8 cellular contexts compared by ENCODE assay signal in genomic region chr19:48993175-48994034, GRCh38. TPM values are rescaled to one million over a fixed set of nuclear protein-coding genes. Genes with fewer than 3 reads are reported as not detected.
A peak's percentile ranks its signal among the peaks of the same experiment; 100 is the strongest.
DNase-seq lines count a peak whose midpoint lies in the region; ATAC-seq and TF ChIP-seq lines count a peak whose summit lies in the region.

GYS1 (minus strand) TSS chr19:48993309; CDS start chr19:48993112, 197 bp downstream.
RUVBL2 (plus strand) TSS chr19:48993887; CDS start chr19:48993912, 25 bp downstream.

- under 1% methylated on average over 32 of the region's 56 CpGs for WGBS in esophagus muscularis mucosa

- H3K4me2 ChIP-seq in KMS-11: peak within 1 kb of the TSS; percentile 100

- H4K20me1 ChIP-seq in KMS-11 (ENCODE audit: insufficient read depth): no peaks in the 10 kb centered on the region

- H3K36me3 ChIP-seq in KMS-11 (ENCODE audit: insufficient read depth) (no peaks in the 10 kb centered on the region), Peyer's patch (peaks cover 0 to 12% (median 0%) of the 10 kb centered on the region in 3 donors), esophagus muscularis mucosa (peaks cover 8 to 23% (median 13%) of the 10 kb centered on the region in 4 donors)

- intact Hi-C loops in esophagus muscularis mucosa (cut with DNase I): no loop called here

- TF ChIP-seq CTCF in KMS-11 (conservative IDR thresholded peaks at IDR 0.05; ENCODE audit: low read depth, low read length) (peak; percentile 85), Peyer's patch (IDR thresholded peaks at IDR 0.05) (peak; percentile 98 to 100 (median 99)), esophagus muscularis mucosa (IDR thresholded peaks at IDR 0.05) (peak; percentile 86 to 99 (median 98))

- H3K27me3 ChIP-seq in KMS-11 (ENCODE audit: insufficient read depth, low read depth): no peaks in the 10 kb centered on the region
- no peaks in the 10 kb centered on the region for H3K27me3 ChIP-seq in Peyer's patch
- no peaks in the 10 kb centered on the region for H3K27me3 ChIP-seq in esophagus muscularis mucosa

- peak within 1 kb of the TSS; percentile 91 for H3K27ac Mint-ChIP-seq in activated T-cell treated with anti-CD3 and anti-CD28 coated beads, Interleukin-2, amount 50 U/mL, for 72 hours
- H3K27ac Mint-ChIP-seq in stimulated activated effector memory CD8-positive, alpha-beta T cell treated with anti-CD3 and anti-CD28 coated beads, Interleukin-12 subunit alpha, Interleukin-12 subunit beta, amount 100 ng/mL, for 72 hours: peak within 1 kb of the TSS; percentile 100

- peaks cover 46% of the 10 kb centered on the region for H3K4me1 Mint-ChIP-seq in activated T-cell treated with anti-CD3 and anti-CD28 coated beads, Interleukin-2, amount 50 U/mL, for 72 hours (ENCODE audit: low read depth)
- H3K4me1 Mint-ChIP-seq in stimulated activated effector memory CD8-positive, alpha-beta T cell treated with anti-CD3 and anti-CD28 coated beads, Interleukin-12 subunit alpha, Interleukin-12 subunit beta, amount 100 ng/mL, for 72 hours: peaks cover 61% of the 10 kb centered on the region

- H3K9me3 ChIP-seq in Peyer's patch (no peaks in the 10 kb centered on the region), esophagus muscularis mucosa (no peaks in the 10 kb centered on the region)

- TF ChIP-seq EP300 in esophagus muscularis mucosa (IDR thresholded peaks at IDR 0.05): no peak

- H3K9ac ChIP-seq in KMS-11: peak within 1 kb of the TSS; percentile 81

- TF ChIP-seq POLR2A in Peyer's patch (IDR thresholded peaks at IDR 0.05) (peak; percentile 80 to 87), esophagus muscularis mucosa (IDR thresholded peaks at IDR 0.05; ENCODE audit: low read depth) (peak; percentile 95)

- H3K9me3 Mint-ChIP-seq in activated T-cell treated with anti-CD3 and anti-CD28 coated beads, Interleukin-2, amount 50 U/mL, for 72 hours: no peaks in the 10 kb centered on the region
- no peaks in the 10 kb centered on the region for H3K9me3 Mint-ChIP-seq in stimulated activated effector memory CD8-positive, alpha-beta T cell treated with anti-CD3 and anti-CD28 coated beads, Interleukin-12 subunit alpha, Interleukin-12 subunit beta, amount 100 ng/mL, for 72 hours

- peak within 1 kb of the TSS; percentile 66 for H2AFZ ChIP-seq in KMS-11 (ENCODE audit: low read depth)

- peak within 1 kb of the TSS; percentile 90 to 99 for H3K4me3 Mint-ChIP-seq in activated T-cell treated with anti-CD3 and anti-CD28 coated beads, Interleukin-2, amount 50 U/mL, for 72 hours
- peak within 1 kb of the TSS; percentile 99 for H3K4me3 Mint-ChIP-seq in stimulated activated effector memory CD8-positive, alpha-beta T cell treated with anti-CD3 and anti-CD28 coated beads, Interleukin-12 subunit alpha, Interleukin-12 subunit beta, amount 100 ng/mL, for 72 hours

- ATAC-seq in GM21723 (IDR thresholded peaks at IDR 0.05; ENCODE audit: unreplicated experiment): peak; percentile 87
- ATAC-seq in activated T-cell treated with anti-CD3 and anti-CD28 coated beads, Interleukin-2, amount 50 U/mL, for 72 hours (replicated peaks in 1 of 2): peak; percentile 93
- ATAC-seq in stimulated activated effector memory CD8-positive, alpha-beta T cell treated with anti-CD3 and anti-CD28 coated beads, Interleukin-12 subunit alpha, Interleukin-12 subunit beta, amount 100 ng/mL, for 72 hours: peak; percentile 95

- peak; percentile 98 for DNase-seq in DMS79 (lab: John Stamatoyannopoulos, UW)
- DNase-seq in Peyer's patch: peak; percentile 99 to 100 (median 100)
- DNase-seq in activated T-cell treated with anti-CD3 and anti-CD28 coated beads, Interleukin-2, amount 50 U/mL, for 72 hours: peak; percentile 100
- DNase-seq in esophagus muscularis mucosa (ENCODE audit: extremely low spot score): peak; percentile 100
- DNase-seq in myocyte (ENCODE audit: low read depth): peak; percentile 100
- peak; percentile 98 for DNase-seq in stimulated activated effector memory CD8-positive, alpha-beta T cell treated with anti-CD3 and anti-CD28 coated beads, Interleukin-12 subunit alpha, Interleukin-12 subunit beta, amount 100 ng/mL, for 72 hours (ENCODE audit: low spot score in 2 of 2)

- H3K27me3 Mint-ChIP-seq in activated T-cell treated with anti-CD3 and anti-CD28 coated beads, Interleukin-2, amount 50 U/mL, for 72 hours (ENCODE audit: low read depth): no peaks in the 10 kb centered on the region

- H3K27ac ChIP-seq in KMS-11: peak within 1 kb of the TSS; percentile 73
- peak within 1 kb of the TSS; percentile 86 to 95 (median 92) for H3K27ac ChIP-seq in Peyer's patch
- H3K27ac ChIP-seq in esophagus muscularis mucosa (replicated peaks in 1 of 4): peak within 1 kb of the TSS; percentile 93 to 96 (median 94)

- peaks cover 4 to 7% of the 10 kb centered on the region in 2 donors for H3K36me3 Mint-ChIP-seq in activated T-cell treated with anti-CD3 and anti-CD28 coated beads, Interleukin-2, amount 50 U/mL, for 72 hours (ENCODE audit: insufficient read depth in 2 of 2)
- peaks cover 56% of the 10 kb centered on the region for H3K36me3 Mint-ChIP-seq in stimulated activated effector memory CD8-positive, alpha-beta T cell treated with anti-CD3 and anti-CD28 coated beads, Interleukin-12 subunit alpha, Interleukin-12 subunit beta, amount 100 ng/mL, for 72 hours

- H3K4me3 ChIP-seq in KMS-11 (IDR thresholded peaks at IDR 0.05; ENCODE audit: insufficient read depth, low read depth, low read length) (peak within 1 kb of the TSS; percentile 60), Peyer's patch (peak within 1 kb of the TSS; percentile 59 to 89 (median 84)), esophagus muscularis mucosa (peak within 1 kb of the TSS; percentile 65 to 82 (median 78))

- H3K4me1 ChIP-seq in KMS-11 (ENCODE audit: low read depth, poor library complexity, severe bottlenecking) (peaks cover 31% of the 10 kb centered on the region), Peyer's patch (peaks cover 5 to 31% (median 13%) of the 10 kb centered on the region in 4 donors), esophagus muscularis mucosa (peaks cover 36 to 54% (median 48%) of the 10 kb centered on the region in 4 donors)

- H3K79me2 ChIP-seq in KMS-11 (ENCODE audit: insufficient read depth, low read depth): peaks cover 67% of the 10 kb centered on the region

RNA-seq across cellular contexts. Expression of gene GYS1, which starts in this region (rescaled TPM):
- total RNA-seq in Peyer's patch: 10 to 100 TPM; 24.8 to 61.8 (median 44.0) TPM
- 10 to 100 TPM; 25.9 to 29.4 TPM for total RNA-seq in activated T-cell treated with anti-CD3 and anti-CD28 coated beads, Interleukin-2, amount 50 U/mL, for 72 hours
- total RNA-seq in esophagus muscularis mucosa: 10 to 100 TPM; 33.3 to 39.3 (median 37.3) TPM
- 358 and 408 TPM in 2 replicates for total RNA-seq in myocyte
- 163 TPM for polyA plus RNA-seq in myocyte (2012)

RNA-seq across cellular contexts. Expression of gene RUVBL2, which starts in this region (rescaled TPM):
- total RNA-seq in Peyer's patch (100 to 1,000 TPM in 1 of 4 donors, 10 to 100 TPM in 3; 34.2 to 111 (median 42.8) TPM), esophagus muscularis mucosa (100 to 1,000 TPM in 2 of 4 donors, 10 to 100 TPM in 2; 72.7 to 113 (median 97.6) TPM), myocyte (94.7 and 106 TPM in 2 replicates)
- 10 to 100 TPM; 83.4 to 92.5 TPM for total RNA-seq in activated T-cell treated with anti-CD3 and anti-CD28 coated beads, Interleukin-2, amount 50 U/mL, for 72 hours
- polyA plus RNA-seq in myocyte (2012): 87.4 TPM

Comparison
In these comparisons a context has a peak if more than half of its experiments do, and no peak if none do; other contexts are left out.
1. Peak in every context shown above with its lines: DNase-seq, ATAC-seq, H3K4me3 ChIP-seq and H3K27ac ChIP-seq.